Comparison of ENCODE assay signal across 1 cellular context in the genomic region with DNA sequence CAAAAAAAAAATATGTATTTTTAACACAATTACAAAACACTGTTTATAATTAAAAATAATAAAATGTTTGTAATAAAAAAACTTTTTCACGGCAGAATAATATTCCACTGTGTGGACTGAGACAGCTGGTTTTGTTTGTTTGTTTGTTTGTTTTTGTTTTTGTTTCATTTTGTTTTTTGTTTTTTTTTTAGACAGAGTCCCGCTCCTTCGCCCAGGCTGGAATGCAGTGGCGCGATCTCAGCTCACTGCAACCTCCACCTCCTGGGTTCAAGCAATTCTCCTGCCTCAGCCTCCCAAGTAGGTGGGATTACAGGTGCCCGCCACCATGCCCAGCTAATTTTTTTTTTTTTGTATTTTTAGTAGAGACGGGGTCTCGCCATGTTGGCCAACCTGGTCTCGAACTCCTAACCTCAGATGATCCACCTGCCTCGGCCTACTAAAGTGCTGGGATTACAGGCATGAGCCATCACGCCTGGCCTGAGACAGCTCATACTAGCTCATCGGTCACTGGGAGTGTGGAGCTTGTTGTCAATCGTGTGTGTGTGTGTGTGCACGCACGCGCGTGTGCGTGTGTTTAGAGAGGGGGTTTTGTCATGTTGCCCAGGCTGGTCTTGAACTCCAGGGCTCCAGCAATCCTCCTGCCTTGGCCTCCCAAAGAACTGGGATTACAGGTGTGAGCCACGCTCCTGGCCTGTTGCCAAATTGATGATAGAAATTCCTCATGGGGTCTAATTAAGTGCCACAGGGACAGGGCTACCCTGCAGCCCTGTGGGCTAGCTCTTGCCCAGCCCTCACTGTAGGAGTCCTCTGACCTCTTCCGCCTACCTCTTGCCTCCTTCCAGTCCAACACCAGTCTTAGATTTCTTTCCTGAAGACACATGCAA.
TF ChIP-seq lines count a peak whose summit lies in the region.

No MANE protein-coding gene starts in this region.

TF ChIP-seq in GM12878, 131 proteins besides CTCF, POLR2A, EP300 and RAD21:
- TF ChIP-seq, protein P1, sequence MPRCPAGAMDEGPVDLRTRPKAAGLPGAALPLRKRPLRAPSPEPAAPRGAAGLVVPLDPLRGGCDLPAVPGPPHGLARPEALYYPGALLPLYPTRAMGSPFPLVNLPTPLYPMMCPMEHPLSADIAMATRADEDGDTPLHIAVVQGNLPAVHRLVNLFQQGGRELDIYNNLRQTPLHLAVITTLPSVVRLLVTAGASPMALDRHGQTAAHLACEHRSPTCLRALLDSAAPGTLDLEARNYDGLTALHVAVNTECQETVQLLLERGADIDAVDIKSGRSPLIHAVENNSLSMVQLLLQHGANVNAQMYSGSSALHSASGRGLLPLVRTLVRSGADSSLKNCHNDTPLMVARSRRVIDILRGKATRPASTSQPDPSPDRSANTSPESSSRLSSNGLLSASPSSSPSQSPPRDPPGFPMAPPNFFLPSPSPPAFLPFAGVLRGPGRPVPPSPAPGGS (IDR thresholded peaks at IDR 0.05; ENCODE audit: borderline replicate concordance, insufficient read depth, low read depth, low read length, poor library complexity, severe bottlenecking) = peak; percentile 35
- TF ChIP-seq PKNOX1 (IDR thresholded peaks at IDR 0.05) (no peak), ATF3 (IDR thresholded peaks at IDR 0.05; ENCODE audit: borderline replicate concordance, extremely low read depth, low read depth, low read length) (no peak)
